In genomic region chr9:113516840-113517577, GRCh38 we compare ENCODE assay signal across 8 cellular contexts. TPM values are rescaled to one million over a fixed set of nuclear protein-coding genes. Genes with fewer than 3 reads are reported as not detected.
DNase-seq lines count a peak whose midpoint lies in the region; ATAC-seq and TF ChIP-seq lines count a peak whose summit lies in the region.

No MANE protein-coding gene starts in this region.

- DNase-seq in cardiac muscle cell (ENCODE audit: low read depth in 1 of 2, low spot score in 1 of 2) (peak in 1 of 2 donors; percentile 43), cardiac septum (ENCODE audit: low spot score) (no peak), fibroblast of lung (ENCODE audit: low read depth in 2 of 2) (peak in 1 of 2 donors; percentile 41), SKM-1 treated with dmso at 0.1 percent for 144 hours (lab: John Stamatoyannopoulos, UW; ENCODE audit: unreplicated experiment) (no peak), D341Med (ENCODE audit: low spot score) (no peak)
- peak; percentile 51 to 69 for DNase-seq in activated CD4-positive, alpha-beta T cell treated with anti-CD3 and anti-CD28 coated beads for 4 hours
- peak; percentile 38 to 67 for DNase-seq in stimulated activated CD8-positive, alpha-beta memory T cell treated with anti-CD3 and anti-CD28 coated beads, Interleukin-4, amount 100 ng/mL, for 4 hours (ENCODE audit: low read depth in 2 of 2, low spot score in 1 of 2)

- ATAC-seq in HG03457 (IDR thresholded peaks at IDR 0.05; ENCODE audit: unreplicated experiment), result peak; percentile 90

- H4K20me1 ChIP-seq in fibroblast of lung (ENCODE audit: control insufficient read depth, extremely low read depth, insufficient read depth, low read length), result no peaks in the 10 kb centered on the region

- H3K4me3 ChIP-seq in cardiac muscle cell (no peak overlapping the region), fibroblast of lung (replicated peaks in 1 of 4; ENCODE audit: control extremely low read depth in 1 of 4, insufficient read depth in 1 of 4, low read depth in 3 of 4, low read length in 4 of 4) (no peak overlapping the region)

- H3K27me3 ChIP-seq in cardiac muscle cell (no peaks in the 10 kb centered on the region), fibroblast of lung (ENCODE audit: control insufficient read depth, insufficient read depth, low read length) (no peaks in the 10 kb centered on the region)

- TF ChIP-seq CTCF in cardiac muscle cell (IDR thresholded peaks at IDR 0.05; ENCODE audit: low read depth, low read length) (no peak), fibroblast of lung (conservative IDR thresholded peaks at IDR 0.05 in 1 of 2, IDR thresholded peaks at IDR 0.05 in 1 of 2; ENCODE audit: low read depth in 1 of 2, low read length in 2 of 2) (no peak)

- H3K27ac ChIP-seq in cardiac muscle cell (peak overlapping the region; percentile 70), fibroblast of lung (ENCODE audit: insufficient read depth, low read length) (no peak overlapping the region)

- H3K9me3 ChIP-seq in cardiac muscle cell (ENCODE audit: low read depth) (no peaks in the 10 kb centered on the region), fibroblast of lung (ENCODE audit: control insufficient read depth, insufficient read depth, low read depth, low read length) (no peaks in the 10 kb centered on the region)

- H3K4me2 ChIP-seq in fibroblast of lung (ENCODE audit: extremely low read depth, insufficient read depth, low read length), result no peak overlapping the region

- H3K9ac ChIP-seq in fibroblast of lung (ENCODE audit: insufficient read depth, low read length), result no peak overlapping the region

- intact Hi-C loops in cardiac septum (cut with DNase I), result no loop called here

- H3K4me1 ChIP-seq in cardiac muscle cell (ENCODE audit: low read depth) (peaks cover 24% of the 10 kb centered on the region), fibroblast of lung (ENCODE audit: control insufficient read depth, extremely low read depth, insufficient read depth, low read length) (peaks cover 12% of the 10 kb centered on the region)

- H2AFZ ChIP-seq in fibroblast of lung (ENCODE audit: low read length), result peak overlapping the region; percentile 27

- H3K36me3 ChIP-seq in cardiac muscle cell (no peaks in the 10 kb centered on the region), fibroblast of lung (ENCODE audit: control insufficient read depth, insufficient read depth, low read length) (no peaks in the 10 kb centered on the region)

- H3K79me2 ChIP-seq in fibroblast of lung (ENCODE audit: control insufficient read depth, insufficient read depth, low read length), result no peaks in the 10 kb centered on the region

RNA-seq across cellular contexts. Expression of gene RGS3, which starts 53.5 kb away (rescaled TPM):
- total RNA-seq in cardiac muscle cell (102 and 126 TPM in 2 replicates), cardiac septum (233 TPM), fibroblast of lung (49.8 and 74.3 TPM in 2 replicates)
- polyA plus RNA-seq in cardiac muscle cell (94.7 and 94.9 TPM in 2 replicates), fibroblast of lung (48.1 and 58.4 TPM in 2 replicates)
- 43.9 and 59.7 TPM in 2 replicates for polyA plus RNA-seq in fibroblast of lung (2012)
- 35.9 and 49.6 TPM in 2 replicates for polyA minus RNA-seq in fibroblast of lung (ENCODE audit: low replicate concordance)

Comparison
In these comparisons a context has a peak if more than half of its experiments do, and no peak if none do; other contexts are left out.
1. DNase-seq: peak in activated CD4-positive, alpha-beta T cell treated with anti-CD3 and anti-CD28 coated beads for 4 hours (2 of 2) and stimulated activated CD8-positive, alpha-beta memory T cell treated with anti-CD3 and anti-CD28 coated beads, Interleukin-4, amount 100 ng/mL, for 4 hours (2 of 2); none in cardiac septum (single experiment), SKM-1 treated with dmso at 0.1 percent for 144 hours (single experiment) and D341Med (single experiment).